Comparison of ENCODE assay signal across 8 cellular contexts in genomic region chr17:16652847-16653366, GRCh38. TPM values are rescaled to one million over a fixed set of nuclear protein-coding genes. Genes with fewer than 3 reads are reported as not detected.
DNase-seq lines count a peak whose midpoint lies in the region; ATAC-seq and TF ChIP-seq lines count a peak whose summit lies in the region.

No MANE protein-coding gene starts in this region.

- ATAC-seq in activated naive CD4-positive, alpha-beta T cell treated with anti-CD3 and anti-CD28 coated beads, Interleukin-2, amount 50 U/mL, for 72 hours: no peak
- ATAC-seq in HG02885 (IDR thresholded peaks at IDR 0.05; ENCODE audit: poor library complexity, unreplicated experiment): no peak
- no peak for ATAC-seq in HG02678 (IDR thresholded peaks at IDR 0.05; ENCODE audit: unreplicated experiment)

- H3K9me3 ChIP-seq in esophagus muscularis mucosa (no peaks in the 10 kb centered on the region), neuron (ENCODE audit: low read length) (peaks cover 3% of the 10 kb centered on the region)

- H3K27ac Mint-ChIP-seq in activated naive CD4-positive, alpha-beta T cell treated with anti-CD3 and anti-CD28 coated beads, Interleukin-2, amount 10 ng/mL, durations not matched to agents 7 days and 5 days: peak overlapping the region; percentile 3
- peak overlapping the region in 1 of 2 donors; percentile 92 for H3K27ac Mint-ChIP-seq in activated naive CD4-positive, alpha-beta T cell treated with anti-CD3 and anti-CD28 coated beads, Interleukin-2, amount 50 U/mL, for 72 hours

- H3K4me1 Mint-ChIP-seq in activated naive CD4-positive, alpha-beta T cell treated with anti-CD3 and anti-CD28 coated beads, Interleukin-2, amount 10 ng/mL, durations not matched to agents 7 days and 5 days: peaks cover 15% of the 10 kb centered on the region

- peaks cover 9% of the 10 kb centered on the region for H3K27me3 Mint-ChIP-seq in activated naive CD4-positive, alpha-beta T cell treated with anti-CD3 and anti-CD28 coated beads, Interleukin-2, amount 10 ng/mL, durations not matched to agents 7 days and 5 days

- TF ChIP-seq EP300 in esophagus muscularis mucosa (IDR thresholded peaks at IDR 0.05): no peak

- 6% methylated on average over 8 of the region's 8 CpGs for WGBS in esophagus muscularis mucosa

- peaks cover 3% of the 10 kb centered on the region for H3K36me3 Mint-ChIP-seq in activated naive CD4-positive, alpha-beta T cell treated with anti-CD3 and anti-CD28 coated beads, Interleukin-2, amount 10 ng/mL, durations not matched to agents 7 days and 5 days
- H3K36me3 Mint-ChIP-seq in activated naive CD4-positive, alpha-beta T cell treated with anti-CD3 and anti-CD28 coated beads, Interleukin-2, amount 50 U/mL, for 72 hours: peaks cover 0 to 5% of the 10 kb centered on the region in 2 donors

- peak overlapping the region; percentile 81 for H3K4me3 Mint-ChIP-seq in activated naive CD4-positive, alpha-beta T cell treated with anti-CD3 and anti-CD28 coated beads, Interleukin-2, amount 10 ng/mL, durations not matched to agents 7 days and 5 days

- intact Hi-C loops in esophagus muscularis mucosa (cut with DNase I): loop anchor here (5.0 kb wide), 1 partner anchor 66 kb away; no protein-coding TSS in a partner anchor

- no peaks in the 10 kb centered on the region for H3K36me3 ChIP-seq in esophagus muscularis mucosa
- peaks cover 21% of the 10 kb centered on the region for H3K36me3 ChIP-seq in neuron (ENCODE audit: insufficient read depth, low read length)

- H3K9me3 Mint-ChIP-seq in activated naive CD4-positive, alpha-beta T cell treated with anti-CD3 and anti-CD28 coated beads, Interleukin-2, amount 10 ng/mL, durations not matched to agents 7 days and 5 days: peaks cover 1% of the 10 kb centered on the region
- H3K9me3 Mint-ChIP-seq in activated naive CD4-positive, alpha-beta T cell treated with anti-CD3 and anti-CD28 coated beads, Interleukin-2, amount 50 U/mL, for 72 hours: peaks cover 3 to 4% of the 10 kb centered on the region in 2 donors

- CTCF ChIA-PET in activated naive CD4-positive, alpha-beta T cell treated with anti-CD3 and anti-CD28 coated beads, Interleukin-2, amount 10 ng/mL, durations not matched to agents 7 days and 5 days (lab: Charles Lee): interaction anchor here (2.0 kb wide), 1 partner anchor 64 kb away, joined by 6 read pairs; no protein-coding TSS in a partner anchor

- TF ChIP-seq POLR2A in esophagus muscularis mucosa (IDR thresholded peaks at IDR 0.05; ENCODE audit: low read depth): no peak

- TF ChIP-seq CTCF in esophagus muscularis mucosa (IDR thresholded peaks at IDR 0.05): no peak

- H3K4me3 ChIP-seq in esophagus muscularis mucosa (peak overlapping the region; percentile 75 to 78 (median 76)), neuron (ENCODE audit: low read length) (peak overlapping the region; percentile 60)

- no peak for DNase-seq in activated naive CD4-positive, alpha-beta T cell treated with anti-CD3 and anti-CD28 coated beads, Interleukin-2, amount 10 ng/mL, durations not matched to agents 7 days and 5 days
- no peak for DNase-seq in activated naive CD4-positive, alpha-beta T cell treated with anti-CD3 and anti-CD28 coated beads, Interleukin-2, amount 50 U/mL, for 72 hours (ENCODE audit: low spot score in 2 of 2)
- DNase-seq in SHP77 (lab: John Stamatoyannopoulos, UW): peak; percentile 69 to 77
- no peak for DNase-seq in esophagus muscularis mucosa (ENCODE audit: extremely low spot score)
- no peak for DNase-seq in mesenteric fat pad (ENCODE audit: low spot score)

- H2AFZ ChIP-seq in neuron (ENCODE audit: low read depth, low read length): peak overlapping the region; percentile 59

- H3K27me3 ChIP-seq in esophagus muscularis mucosa (no peaks in the 10 kb centered on the region), neuron (ENCODE audit: insufficient read depth, low read length) (no peaks in the 10 kb centered on the region)

- H3K27ac ChIP-seq in esophagus muscularis mucosa (replicated peaks in 1 of 4): peak overlapping the region; percentile 94 to 95 (median 94)

- peaks cover 6 to 21% (median 19%) of the 10 kb centered on the region in 4 donors for H3K4me1 ChIP-seq in esophagus muscularis mucosa
- peaks cover 10% of the 10 kb centered on the region for H3K4me1 ChIP-seq in neuron (ENCODE audit: insufficient read depth, low read length)

RNA-seq across cellular contexts. Expression of gene ZNF624, which starts 0.7 kb away (rescaled TPM):
- 1 to 10 TPM; 3.7 to 7.2 TPM for total RNA-seq in activated naive CD4-positive, alpha-beta T cell treated with anti-CD3 and anti-CD28 coated beads, Interleukin-2, amount 50 U/mL, for 72 hours
- total RNA-seq in esophagus muscularis mucosa (1 to 10 TPM; 1.2 to 4.5 (median 2.5) TPM), mesenteric fat pad (3.2 TPM)

RNA-seq across cellular contexts. Expression of gene CCDC144A, which starts 37.1 kb away (rescaled TPM):
- 10 to 100 TPM; 11.0 to 12.2 TPM for total RNA-seq in activated naive CD4-positive, alpha-beta T cell treated with anti-CD3 and anti-CD28 coated beads, Interleukin-2, amount 50 U/mL, for 72 hours
- total RNA-seq in esophagus muscularis mucosa (1 to 10 TPM in 3 of 4 donors, under 1 TPM in 1; 0.58 to 7.5 (median 3.6) TPM), mesenteric fat pad (9.5 TPM)

Comparison
In these comparisons a context has a peak if more than half of its experiments do, and no peak if none do; other contexts are left out.
1. DNase-seq: peak in SHP77 (2 of 2); none in activated naive CD4-positive, alpha-beta T cell treated with anti-CD3 and anti-CD28 coated beads, Interleukin-2, amount 10 ng/mL, durations not matched to agents 7 days and 5 days (single experiment), activated naive CD4-positive, alpha-beta T cell treated with anti-CD3 and anti-CD28 coated beads, Interleukin-2, amount 50 U/mL, for 72 hours (0 of 2), esophagus muscularis mucosa (single experiment) and mesenteric fat pad (single experiment).